1 cellular context compared by ENCODE assay signal in the genomic region with DNA sequence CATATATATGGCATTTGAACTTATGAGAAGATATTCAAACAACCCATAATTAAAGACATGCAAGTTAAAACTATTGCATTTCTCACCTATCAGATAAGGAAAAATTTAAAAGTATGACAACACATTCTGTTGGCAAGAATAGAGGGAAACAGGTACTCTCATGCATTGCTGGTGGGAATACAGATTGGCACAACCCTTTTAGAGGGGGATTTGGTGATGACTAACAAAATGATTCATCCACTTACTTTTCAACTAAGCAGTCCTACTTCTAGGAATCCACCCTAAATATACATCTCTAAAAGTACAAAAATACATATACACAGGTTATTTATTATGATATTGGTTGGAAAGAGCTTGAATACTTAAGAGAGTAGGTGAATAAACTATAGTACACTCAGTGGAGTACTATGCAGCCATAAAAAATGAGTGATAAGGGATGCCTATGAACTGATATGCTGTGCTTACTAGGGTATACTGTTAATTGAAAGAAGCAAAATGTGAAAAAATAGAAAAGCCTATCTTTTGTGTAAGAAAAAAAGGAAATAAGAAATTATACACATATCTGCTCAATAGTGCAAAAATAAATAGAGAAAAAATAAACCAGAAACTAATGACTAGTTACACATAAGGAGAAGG.
TF ChIP-seq lines count a peak whose summit lies in the region.

No MANE protein-coding gene starts in this region.

TF ChIP-seq in HepG2, 621 proteins besides CTCF, POLR2A, EP300 and RAD21:
- no peak for TF ChIP-seq THRA (CRISPR knock-in tag; IDR thresholded peaks at IDR 0.05; ENCODE audit: borderline replicate concordance)
- TF ChIP-seq RCOR2 (CRISPR knock-in tag; IDR thresholded peaks at IDR 0.05) = peak; percentile 56; the same call in 1 of the 2 replicates
- peak; percentile 16; the same call in 1 of the 2 replicates for TF ChIP-seq KDM1A (CRISPR knock-in tag; IDR thresholded peaks at IDR 0.05)
- peak; percentile 86; the same call in 1 of the 2 replicates for TF ChIP-seq CHD4 (IDR thresholded peaks at IDR 0.05; ENCODE audit: borderline replicate concordance, low read length)
